Comparison of ENCODE assay signal across 1 cellular context in the genomic region with DNA sequence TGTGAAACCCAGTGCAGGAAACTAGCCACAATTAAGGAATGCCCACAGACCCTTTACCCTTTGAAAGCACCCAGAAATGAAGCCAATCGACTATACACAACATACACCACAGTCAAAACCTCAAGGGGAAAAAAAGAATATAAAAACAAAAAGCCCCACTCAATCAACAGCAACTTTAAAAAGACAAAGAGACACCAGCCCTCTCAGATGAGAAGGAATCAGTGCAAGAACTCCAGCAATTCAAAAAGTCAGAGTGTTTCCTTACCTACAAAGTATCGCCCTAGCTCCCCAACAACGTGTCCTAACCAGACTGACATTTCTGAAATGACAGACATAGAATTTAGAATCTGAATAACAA.
TF ChIP-seq lines count a peak whose summit lies in the region.

No MANE protein-coding gene starts in this region.

TF ChIP-seq in GM23338, 12 proteins besides CTCF, POLR2A, EP300 and RAD21 (continued from another document):
- TF ChIP-seq, protein P1, sequence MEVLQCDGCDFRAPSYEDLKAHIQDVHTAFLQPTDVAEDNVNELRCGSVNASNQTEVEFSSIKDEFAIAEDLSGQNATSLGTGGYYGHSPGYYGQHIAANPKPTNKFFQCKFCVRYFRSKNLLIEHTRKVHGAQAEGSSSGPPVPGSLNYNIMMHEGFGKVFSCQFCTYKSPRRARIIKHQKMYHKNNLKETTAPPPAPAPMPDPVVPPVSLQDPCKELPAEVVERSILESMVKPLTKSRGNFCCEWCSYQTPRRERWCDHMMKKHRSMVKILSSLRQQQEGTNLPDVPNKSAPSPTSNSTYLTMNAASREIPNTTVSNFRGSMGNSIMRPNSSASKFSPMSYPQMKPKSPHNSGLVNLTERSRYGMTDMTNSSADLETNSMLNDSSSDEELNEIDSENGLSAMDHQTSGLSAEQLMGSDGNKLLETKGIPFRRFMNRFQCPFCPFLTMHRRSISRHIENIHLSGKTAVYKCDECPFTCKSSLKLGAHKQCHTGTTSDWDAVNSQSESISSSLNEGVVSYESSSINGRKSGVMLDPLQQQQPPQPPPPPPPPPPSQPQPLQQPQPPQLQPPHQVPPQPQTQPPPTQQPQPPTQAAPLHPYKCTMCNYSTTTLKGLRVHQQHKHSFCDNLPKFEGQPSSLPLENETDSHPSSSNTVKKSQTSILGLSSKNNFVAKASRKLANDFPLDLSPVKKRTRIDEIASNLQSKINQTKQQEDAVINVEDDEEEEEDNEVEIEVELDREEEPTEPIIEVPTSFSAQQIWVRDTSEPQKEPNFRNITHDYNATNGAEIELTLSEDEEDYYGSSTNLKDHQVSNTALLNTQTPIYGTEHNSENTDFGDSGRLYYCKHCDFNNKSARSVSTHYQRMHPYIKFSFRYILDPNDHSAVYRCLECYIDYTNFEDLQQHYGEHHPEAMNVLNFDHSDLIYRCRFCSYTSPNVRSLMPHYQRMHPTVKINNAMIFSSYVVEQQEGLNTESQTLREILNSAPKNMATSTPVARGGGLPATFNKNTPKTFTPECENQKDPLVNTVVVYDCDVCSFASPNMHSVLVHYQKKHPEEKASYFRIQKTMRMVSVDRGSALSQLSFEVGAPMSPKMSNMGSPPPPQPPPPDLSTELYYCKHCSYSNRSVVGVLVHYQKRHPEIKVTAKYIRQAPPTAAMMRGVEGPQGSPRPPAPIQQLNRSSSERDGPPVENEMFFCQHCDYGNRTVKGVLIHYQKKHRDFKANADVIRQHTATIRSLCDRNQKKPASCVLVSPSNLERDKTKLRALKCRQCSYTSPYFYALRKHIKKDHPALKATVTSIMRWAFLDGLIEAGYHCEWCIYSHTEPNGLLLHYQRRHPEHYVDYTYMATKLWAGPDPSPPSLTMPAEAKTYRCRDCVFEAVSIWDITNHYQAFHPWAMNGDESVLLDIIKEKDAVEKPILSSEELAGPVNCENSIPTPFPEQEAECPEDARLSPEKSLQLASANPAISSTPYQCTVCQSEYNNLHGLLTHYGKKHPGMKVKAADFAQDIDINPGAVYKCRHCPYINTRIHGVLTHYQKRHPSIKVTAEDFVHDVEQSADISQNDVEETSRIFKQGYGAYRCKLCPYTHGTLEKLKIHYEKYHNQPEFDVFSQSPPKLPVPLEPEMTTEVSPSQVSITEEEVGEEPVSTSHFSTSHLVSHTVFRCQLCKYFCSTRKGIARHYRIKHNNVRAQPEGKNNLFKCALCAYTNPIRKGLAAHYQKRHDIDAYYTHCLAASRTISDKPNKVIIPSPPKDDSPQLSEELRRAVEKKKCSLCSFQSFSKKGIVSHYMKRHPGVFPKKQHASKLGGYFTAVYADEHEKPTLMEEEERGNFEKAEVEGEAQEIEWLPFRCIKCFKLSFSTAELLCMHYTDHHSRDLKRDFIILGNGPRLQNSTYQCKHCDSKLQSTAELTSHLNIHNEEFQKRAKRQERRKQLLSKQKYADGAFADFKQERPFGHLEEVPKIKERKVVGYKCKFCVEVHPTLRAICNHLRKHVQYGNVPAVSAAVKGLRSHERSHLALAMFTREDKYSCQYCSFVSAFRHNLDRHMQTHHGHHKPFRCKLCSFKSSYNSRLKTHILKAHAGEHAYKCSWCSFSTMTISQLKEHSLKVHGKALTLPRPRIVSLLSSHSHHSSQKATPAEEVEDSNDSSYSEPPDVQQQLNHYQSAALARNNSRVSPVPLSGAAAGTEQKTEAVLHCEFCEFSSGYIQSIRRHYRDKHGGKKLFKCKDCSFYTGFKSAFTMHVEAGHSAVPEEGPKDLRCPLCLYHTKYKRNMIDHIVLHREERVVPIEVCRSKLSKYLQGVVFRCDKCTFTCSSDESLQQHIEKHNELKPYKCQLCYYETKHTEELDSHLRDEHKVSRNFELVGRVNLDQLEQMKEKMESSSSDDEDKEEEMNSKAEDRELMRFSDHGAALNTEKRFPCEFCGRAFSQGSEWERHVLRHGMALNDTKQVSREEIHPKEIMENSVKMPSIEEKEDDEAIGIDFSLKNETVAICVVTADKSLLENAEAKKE (CRISPR knock-in tag; IDR thresholded peaks at IDR 0.05): no peak
- TF ChIP-seq ZNF114 (CRISPR knock-in tag; IDR thresholded peaks at IDR 0.05) (no peak), STAT1 (IDR thresholded peaks at IDR 0.05; ENCODE audit: unreplicated experiment) (no peak), JUNB (IDR thresholded peaks at IDR 0.05; ENCODE audit: unreplicated experiment) (no peak), EZH2phosphoT487 (IDR thresholded peaks at IDR 0.05; ENCODE audit: unreplicated experiment) (no peak), CREB1 (CRISPR knock-in tag; IDR thresholded peaks at IDR 0.05; ENCODE audit: low read depth) (no peak), ZNF331 (CRISPR knock-in tag; IDR thresholded peaks at IDR 0.05; ENCODE audit: low read depth) (no peak), EZH2 (IDR thresholded peaks at IDR 0.05; ENCODE audit: low read depth, unreplicated experiment) (no peak), POLR2AphosphoS5 (IDR thresholded peaks at IDR 0.05; ENCODE audit: low read depth) (no peak)
- TF ChIP-seq, protein P2, sequence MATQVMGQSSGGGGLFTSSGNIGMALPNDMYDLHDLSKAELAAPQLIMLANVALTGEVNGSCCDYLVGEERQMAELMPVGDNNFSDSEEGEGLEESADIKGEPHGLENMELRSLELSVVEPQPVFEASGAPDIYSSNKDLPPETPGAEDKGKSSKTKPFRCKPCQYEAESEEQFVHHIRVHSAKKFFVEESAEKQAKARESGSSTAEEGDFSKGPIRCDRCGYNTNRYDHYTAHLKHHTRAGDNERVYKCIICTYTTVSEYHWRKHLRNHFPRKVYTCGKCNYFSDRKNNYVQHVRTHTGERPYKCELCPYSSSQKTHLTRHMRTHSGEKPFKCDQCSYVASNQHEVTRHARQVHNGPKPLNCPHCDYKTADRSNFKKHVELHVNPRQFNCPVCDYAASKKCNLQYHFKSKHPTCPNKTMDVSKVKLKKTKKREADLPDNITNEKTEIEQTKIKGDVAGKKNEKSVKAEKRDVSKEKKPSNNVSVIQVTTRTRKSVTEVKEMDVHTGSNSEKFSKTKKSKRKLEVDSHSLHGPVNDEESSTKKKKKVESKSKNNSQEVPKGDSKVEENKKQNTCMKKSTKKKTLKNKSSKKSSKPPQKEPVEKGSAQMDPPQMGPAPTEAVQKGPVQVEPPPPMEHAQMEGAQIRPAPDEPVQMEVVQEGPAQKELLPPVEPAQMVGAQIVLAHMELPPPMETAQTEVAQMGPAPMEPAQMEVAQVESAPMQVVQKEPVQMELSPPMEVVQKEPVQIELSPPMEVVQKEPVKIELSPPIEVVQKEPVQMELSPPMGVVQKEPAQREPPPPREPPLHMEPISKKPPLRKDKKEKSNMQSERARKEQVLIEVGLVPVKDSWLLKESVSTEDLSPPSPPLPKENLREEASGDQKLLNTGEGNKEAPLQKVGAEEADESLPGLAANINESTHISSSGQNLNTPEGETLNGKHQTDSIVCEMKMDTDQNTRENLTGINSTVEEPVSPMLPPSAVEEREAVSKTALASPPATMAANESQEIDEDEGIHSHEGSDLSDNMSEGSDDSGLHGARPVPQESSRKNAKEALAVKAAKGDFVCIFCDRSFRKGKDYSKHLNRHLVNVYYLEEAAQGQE (IDR thresholded peaks at IDR 0.05; ENCODE audit: unreplicated experiment): no peak
- TF ChIP-seq, protein P3, sequence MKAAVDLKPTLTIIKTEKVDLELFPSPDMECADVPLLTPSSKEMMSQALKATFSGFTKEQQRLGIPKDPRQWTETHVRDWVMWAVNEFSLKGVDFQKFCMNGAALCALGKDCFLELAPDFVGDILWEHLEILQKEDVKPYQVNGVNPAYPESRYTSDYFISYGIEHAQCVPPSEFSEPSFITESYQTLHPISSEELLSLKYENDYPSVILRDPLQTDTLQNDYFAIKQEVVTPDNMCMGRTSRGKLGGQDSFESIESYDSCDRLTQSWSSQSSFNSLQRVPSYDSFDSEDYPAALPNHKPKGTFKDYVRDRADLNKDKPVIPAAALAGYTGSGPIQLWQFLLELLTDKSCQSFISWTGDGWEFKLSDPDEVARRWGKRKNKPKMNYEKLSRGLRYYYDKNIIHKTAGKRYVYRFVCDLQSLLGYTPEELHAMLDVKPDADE (IDR thresholded peaks at IDR 0.05): no peak
